ENCODE assay signal across 39 cellular contexts in genomic region chr4:5471206-5471605, GRCh38.
"Had no signal": no experiment of that assay in that cellular context is flagged by ENCODE, and none has a peak within 500 bp of the region (broad histone marks: within the 10 kb centered on the region; RNA-seq: fewer than 3 reads in every experiment).

No MANE protein-coding gene starts in this region.

- H3K27me3 Mint-ChIP-seq: activated CD4-positive, alpha-beta memory T cell treated with anti-CD3 and anti-CD28 coated beads, Interleukin-2, amount 10 ng/mL, durations not matched to agents 7 days and 5 days; activated CD4-positive, alpha-beta T cell treated with anti-CD3 and anti-CD28 coated beads for 36 hours; activated CD4-positive, alpha-beta T cell treated with anti-CD3 and anti-CD28 coated beads, Interleukin-2, amount 10 ng/mL, durations not matched to agents 7 days and 5 days; activated CD8-positive, alpha-beta memory T cell treated with anti-CD3 and anti-CD28 coated beads, Interleukin-2, amount 10 ng/mL, durations not matched to agents 7 days and 5 days; activated naive CD4-positive, alpha-beta T cell treated with anti-CD3 and anti-CD28 coated beads, Interleukin-2, amount 10 ng/mL, durations not matched to agents 7 days and 5 days; activated naive CD4-positive, alpha-beta T cell treated with anti-CD3 and anti-CD28 coated beads, Interleukin-2, amount 50 U/mL, for 24 hours; activated naive CD8-positive, alpha-beta T cell; activated naive CD8-positive, alpha-beta T cell treated with anti-CD3 and anti-CD28 coated beads, Interleukin-2, amount 10 ng/mL, durations not matched to agents 7 days and 5 days; activated naive CD8-positive, alpha-beta T cell treated with anti-CD3 and anti-CD28 coated beads, Interleukin-2, amount 50 U/mL, for 24 hours; central memory CD8-positive, alpha-beta T cell had no signal

- H3K27me3 ChIP-seq: ascending aorta, cardiac muscle cell had no signal

- H3K4me3 Mint-ChIP-seq: activated CD4-positive, alpha-beta memory T cell treated with anti-CD3 and anti-CD28 coated beads, Interleukin-2, amount 10 ng/mL, durations not matched to agents 7 days and 5 days; activated CD4-positive, alpha-beta T cell treated with anti-CD3 and anti-CD28 coated beads for 36 hours; activated CD4-positive, alpha-beta T cell treated with anti-CD3 and anti-CD28 coated beads, Interleukin-2, amount 10 ng/mL, durations not matched to agents 7 days and 5 days; activated CD8-positive, alpha-beta memory T cell treated with anti-CD3 and anti-CD28 coated beads, Interleukin-2, amount 10 ng/mL, durations not matched to agents 7 days and 5 days; activated CD8-positive, alpha-beta T cell treated with anti-CD3 and anti-CD28 coated beads, Interleukin-2, amount 10 ng/mL, durations not matched to agents 7 days and 5 days; activated naive CD4-positive, alpha-beta T cell treated with anti-CD3 and anti-CD28 coated beads, Interleukin-2, amount 10 ng/mL, durations not matched to agents 7 days and 5 days; activated naive CD4-positive, alpha-beta T cell treated with anti-CD3 and anti-CD28 coated beads, Interleukin-2, amount 50 U/mL, for 24 hours; activated naive CD8-positive, alpha-beta T cell; activated naive CD8-positive, alpha-beta T cell treated with anti-CD3 and anti-CD28 coated beads, Interleukin-2, amount 10 ng/mL, durations not matched to agents 7 days and 5 days; activated naive CD8-positive, alpha-beta T cell treated with anti-CD3 and anti-CD28 coated beads, Interleukin-2, amount 50 U/mL, for 24 hours; activated T-cell treated with anti-CD3 and anti-CD28 coated beads, Interleukin-2, amount 50 U/mL, for 4 hours; activated T-cell treated with anti-CD3 and anti-CD28 coated beads, Interleukin-2, amount 50 U/mL, for 72 hours; activated T-helper 1 cell treated with anti-CD3 and anti-CD28 coated beads, Interleukin-12 subunit alpha, Interleukin-12 subunit beta, Interleukin-2, Interleukin-4 antibody, amounts not matched to agents 30 ng/mL and 10 ng/mL and 1 ng/mL, durations not matched to agents 14 hours and 24 hours and 36 hours; activated T-helper 17 cell treated with anti-CD3 and anti-CD28 coated beads, Interleukin-2, amount 50 U/mL, for 72 hours; brain; central memory CD8-positive, alpha-beta T cell; T-helper 1 cell treated with Interleukin-12 subunit alpha and Interleukin-12 subunit beta and Interleukin-4 antibody, amounts not matched to agents 30 μg/mL and 1 μg/mL, for 36 hours; T-helper 2 cell treated with Interferon-gamma antibody and Interleukin-4, amounts not matched to agents 5 μg/mL and 100 μg/mL, for 36 hours; WTC11 had no signal

- ATAC-seq: activated CD4-positive, alpha-beta T cell treated with anti-CD3 and anti-CD28 coated beads for 36 hours; activated CD4-positive, CD25-positive, alpha-beta regulatory T cell treated with anti-CD3 and anti-CD28 coated beads, Interleukin-2, amount 50 U/mL, for 24 hours; activated CD8-positive, alpha-beta memory T cell treated with anti-CD3 and anti-CD28 coated beads, Interleukin-2, amount 10 ng/mL, durations not matched to agents 7 days and 5 days; activated CD8-positive, alpha-beta T cell treated with anti-CD3 and anti-CD28 coated beads, Interleukin-2, amount 10 ng/mL, durations not matched to agents 7 days and 5 days; activated naive CD8-positive, alpha-beta T cell treated with anti-CD3 and anti-CD28 coated beads, Interleukin-2, amount 50 U/mL, for 24 hours; activated T-cell treated with anti-CD3 and anti-CD28 coated beads, Interleukin-2, amount 50 U/mL, for 4 hours; activated T-cell treated with anti-CD3 and anti-CD28 coated beads, Interleukin-2, amount 50 U/mL, for 72 hours; activated T-helper 17 cell treated with anti-CD3 and anti-CD28 coated beads, Interleukin-2, amount 50 U/mL, for 72 hours; WTC11 had no signal

- H3K27ac Mint-ChIP-seq: activated CD4-positive, alpha-beta memory T cell treated with anti-CD3 and anti-CD28 coated beads, Interleukin-2, amount 10 ng/mL, durations not matched to agents 7 days and 5 days; activated CD4-positive, alpha-beta T cell treated with anti-CD3 and anti-CD28 coated beads for 36 hours; activated CD4-positive, alpha-beta T cell treated with anti-CD3 and anti-CD28 coated beads, Interleukin-2, amount 10 ng/mL, durations not matched to agents 7 days and 5 days; activated CD8-positive, alpha-beta memory T cell treated with anti-CD3 and anti-CD28 coated beads, Interleukin-2, amount 10 ng/mL, durations not matched to agents 7 days and 5 days; activated CD8-positive, alpha-beta T cell treated with anti-CD3 and anti-CD28 coated beads, Interleukin-2, amount 10 ng/mL, durations not matched to agents 7 days and 5 days; activated naive CD4-positive, alpha-beta T cell treated with anti-CD3 and anti-CD28 coated beads, Interleukin-2, amount 10 ng/mL, durations not matched to agents 7 days and 5 days; activated naive CD4-positive, alpha-beta T cell treated with anti-CD3 and anti-CD28 coated beads, Interleukin-2, amount 50 U/mL, for 24 hours; activated naive CD8-positive, alpha-beta T cell; activated naive CD8-positive, alpha-beta T cell treated with anti-CD3 and anti-CD28 coated beads, Interleukin-2, amount 10 ng/mL, durations not matched to agents 7 days and 5 days; activated naive CD8-positive, alpha-beta T cell treated with anti-CD3 and anti-CD28 coated beads, Interleukin-2, amount 50 U/mL, for 24 hours; activated T-cell treated with anti-CD3 and anti-CD28 coated beads, Interleukin-2, amount 50 U/mL, for 72 hours; activated T-helper 1 cell treated with anti-CD3 and anti-CD28 coated beads, Interleukin-12 subunit alpha, Interleukin-12 subunit beta, Interleukin-2, Interleukin-4 antibody, amounts not matched to agents 30 ng/mL and 10 ng/mL and 1 ng/mL, durations not matched to agents 14 hours and 24 hours and 36 hours; activated T-helper 17 cell treated with anti-CD3 and anti-CD28 coated beads, Interleukin-2, amount 50 U/mL, for 72 hours; brain; T-helper 1 cell treated with Interleukin-12 subunit alpha and Interleukin-12 subunit beta and Interleukin-4 antibody, amounts not matched to agents 30 μg/mL and 1 μg/mL, for 36 hours; T-helper 2 cell treated with Interferon-gamma antibody and Interleukin-4, amounts not matched to agents 5 μg/mL and 100 μg/mL, for 36 hours; WTC11 had no signal

- H3K36me3 ChIP-seq: ascending aorta, cardiac muscle cell, WERI-Rb-1 had no signal

- H3K4me1 ChIP-seq: ascending aorta had no signal

- H3K36me3 Mint-ChIP-seq: activated CD8-positive, alpha-beta memory T cell treated with anti-CD3 and anti-CD28 coated beads, Interleukin-2, amount 10 ng/mL, durations not matched to agents 7 days and 5 days; activated naive CD4-positive, alpha-beta T cell treated with anti-CD3 and anti-CD28 coated beads, Interleukin-2, amount 10 ng/mL, durations not matched to agents 7 days and 5 days; activated naive CD4-positive, alpha-beta T cell treated with anti-CD3 and anti-CD28 coated beads, Interleukin-2, amount 50 U/mL, for 24 hours; activated naive CD8-positive, alpha-beta T cell; activated naive CD8-positive, alpha-beta T cell treated with anti-CD3 and anti-CD28 coated beads, Interleukin-2, amount 10 ng/mL, durations not matched to agents 7 days and 5 days; brain; WTC11 had no signal

- H3K9me3 Mint-ChIP-seq: activated CD4-positive, alpha-beta T cell treated with anti-CD3 and anti-CD28 coated beads, Interleukin-2, amount 10 ng/mL, durations not matched to agents 7 days and 5 days; activated naive CD4-positive, alpha-beta T cell treated with anti-CD3 and anti-CD28 coated beads, Interleukin-2, amount 50 U/mL, for 24 hours; activated naive CD8-positive, alpha-beta T cell treated with anti-CD3 and anti-CD28 coated beads, Interleukin-2, amount 10 ng/mL, durations not matched to agents 7 days and 5 days; activated naive CD8-positive, alpha-beta T cell treated with anti-CD3 and anti-CD28 coated beads, Interleukin-2, amount 50 U/mL, for 24 hours; activated T-cell treated with anti-CD3 and anti-CD28 coated beads, Interleukin-2, amount 50 U/mL, for 4 hours; activated T-cell treated with anti-CD3 and anti-CD28 coated beads, Interleukin-2, amount 50 U/mL, for 72 hours; activated T-helper 1 cell treated with anti-CD3 and anti-CD28 coated beads, Interleukin-12 subunit alpha, Interleukin-12 subunit beta, Interleukin-2, Interleukin-4 antibody, amounts not matched to agents 30 ng/mL and 10 ng/mL and 1 ng/mL, durations not matched to agents 14 hours and 24 hours and 36 hours; activated T-helper 17 cell treated with anti-CD3 and anti-CD28 coated beads, Interleukin-2, amount 50 U/mL, for 72 hours; brain; central memory CD8-positive, alpha-beta T cell; T-helper 1 cell treated with Interleukin-12 subunit alpha and Interleukin-12 subunit beta and Interleukin-4 antibody, amounts not matched to agents 30 μg/mL and 1 μg/mL, for 36 hours; WTC11 had no signal

- H3K4me1 Mint-ChIP-seq: activated CD4-positive, alpha-beta memory T cell treated with anti-CD3 and anti-CD28 coated beads, Interleukin-2, amount 10 ng/mL, durations not matched to agents 7 days and 5 days; activated CD4-positive, alpha-beta T cell treated with anti-CD3 and anti-CD28 coated beads for 36 hours; activated CD4-positive, alpha-beta T cell treated with anti-CD3 and anti-CD28 coated beads, Interleukin-2, amount 10 ng/mL, durations not matched to agents 7 days and 5 days; activated CD8-positive, alpha-beta memory T cell treated with anti-CD3 and anti-CD28 coated beads, Interleukin-2, amount 10 ng/mL, durations not matched to agents 7 days and 5 days; activated naive CD4-positive, alpha-beta T cell treated with anti-CD3 and anti-CD28 coated beads, Interleukin-2, amount 10 ng/mL, durations not matched to agents 7 days and 5 days; activated naive CD4-positive, alpha-beta T cell treated with anti-CD3 and anti-CD28 coated beads, Interleukin-2, amount 50 U/mL, for 24 hours; activated naive CD8-positive, alpha-beta T cell treated with anti-CD3 and anti-CD28 coated beads, Interleukin-2, amount 10 ng/mL, durations not matched to agents 7 days and 5 days; activated naive CD8-positive, alpha-beta T cell treated with anti-CD3 and anti-CD28 coated beads, Interleukin-2, amount 50 U/mL, for 24 hours; activated T-helper 17 cell treated with anti-CD3 and anti-CD28 coated beads, Interleukin-2, amount 50 U/mL, for 72 hours; central memory CD8-positive, alpha-beta T cell had no signal

- DNase-seq: activated CD4-positive, alpha-beta memory T cell treated with anti-CD3 and anti-CD28 coated beads, Interleukin-2, amount 10 ng/mL, durations not matched to agents 7 days and 5 days; activated CD4-positive, alpha-beta T cell treated with anti-CD3 and anti-CD28 coated beads for 1 hour; activated CD4-positive, alpha-beta T cell treated with anti-CD3 and anti-CD28 coated beads for 36 hours; activated CD4-positive, alpha-beta T cell treated with anti-CD3 and anti-CD28 coated beads for 48 hours; activated CD4-positive, alpha-beta T cell treated with anti-CD3 and anti-CD28 coated beads, Interleukin-2, amount 10 ng/mL, durations not matched to agents 7 days and 5 days; activated CD4-positive, alpha-beta T cell treated with anti-CD3 and anti-CD28 coated beads, Interleukin-2, amount 50 U/mL, for 48 hours; activated CD4-positive, CD25-positive, alpha-beta regulatory T cell; activated CD8-positive, alpha-beta memory T cell treated with anti-CD3 and anti-CD28 coated beads for 24 hours; activated CD8-positive, alpha-beta memory T cell treated with anti-CD3 and anti-CD28 coated beads, Interleukin-2, amount 10 ng/mL, durations not matched to agents 7 days and 5 days; activated effector memory CD4-positive, alpha-beta T cell treated with Interleukin-2 at 50 U/mL for 16 hours; activated gamma-delta T cell; activated naive CD4-positive, alpha-beta T cell treated with anti-CD3 and anti-CD28 coated beads, Interleukin-2, amount 10 ng/mL, durations not matched to agents 7 days and 5 days; activated naive CD4-positive, alpha-beta T cell treated with Interleukin-2 at 50 U/mL for 16 hours; activated naive CD8-positive, alpha-beta T cell treated with anti-CD3 and anti-CD28 coated beads, Interleukin-2, amount 10 ng/mL, durations not matched to agents 7 days and 5 days; activated naive CD8-positive, alpha-beta T cell treated with anti-CD3 and anti-CD28 coated beads, Interleukin-2, amount 50 U/mL, for 24 hours; activated T-cell treated with anti-CD3 and anti-CD28 coated beads for 4 hours; activated T-cell treated with anti-CD3 and anti-CD28 coated beads, Interleukin-2, amount 50 U/mL, for 1 hour; activated T-cell treated with anti-CD3 and anti-CD28 coated beads, Interleukin-2, amount 50 U/mL, for 4 hours; activated T-cell treated with anti-CD3 and anti-CD28 coated beads, Interleukin-2, amount 50 U/mL, for 72 hours; amygdala; caudate nucleus; cerebellar nuclear complex; T-helper 1 cell; T-helper 2 cell; T-helper 9 cell; WERI-Rb-1 had no signal

- H3K9me3 ChIP-seq: ascending aorta had no signal

- H3K4me3 ChIP-seq: ascending aorta, cardiac muscle cell had no signal

- H3K27ac ChIP-seq: ascending aorta, cardiac muscle cell, WERI-Rb-1 had no signal
